12 cellular contexts compared by ENCODE assay signal in the genomic region with DNA sequence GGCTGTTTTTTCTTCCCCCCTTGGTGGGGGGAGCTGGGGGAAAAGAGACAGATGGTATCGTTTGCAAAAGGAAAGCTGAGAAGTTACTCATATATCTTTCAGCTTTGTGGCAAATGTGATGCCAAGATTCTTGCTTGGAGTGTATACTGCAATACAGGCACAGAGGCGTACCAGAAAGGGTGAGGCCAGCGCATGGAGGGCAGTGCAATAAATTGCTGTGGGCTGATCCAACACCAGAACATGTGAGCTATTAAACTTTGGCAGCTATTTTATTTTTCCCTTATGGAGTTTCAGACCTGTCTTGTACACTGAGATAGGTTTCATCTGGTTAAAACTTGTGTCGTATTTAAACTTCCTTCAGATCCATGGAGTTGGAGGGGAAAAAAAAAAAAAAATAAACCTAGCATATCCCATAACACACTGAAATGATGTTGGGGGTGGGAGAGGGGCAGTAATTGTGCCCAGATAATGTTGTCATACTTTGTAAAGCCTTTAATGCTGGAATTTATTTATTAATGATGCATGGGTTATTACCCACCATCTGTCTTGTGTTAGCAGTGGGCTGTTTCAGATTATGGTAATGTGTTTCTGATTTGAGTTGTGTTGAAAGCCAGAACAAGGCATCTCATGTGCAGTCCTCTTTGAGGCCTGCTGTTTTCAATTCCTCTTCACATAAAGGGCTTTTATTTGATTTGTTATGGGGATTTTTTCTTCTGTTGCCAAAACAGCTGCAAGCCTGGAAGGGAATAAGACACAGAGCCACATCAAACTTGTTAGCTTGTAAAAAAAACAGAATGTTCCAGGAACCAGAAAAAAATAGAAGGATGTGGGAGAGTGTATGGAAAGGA.
DNase-seq lines count a peak whose midpoint lies in the region; ATAC-seq, FAIRE-seq and TF ChIP-seq lines count a peak whose summit lies in the region.
"Had no signal": no experiment of that assay in that cellular context is flagged by ENCODE, and none has a peak within 500 bp of the region (broad histone marks: within the 10 kb centered on the region; RNA-seq: fewer than 3 reads in every experiment).

No MANE protein-coding gene starts in this region.

- FAIRE-seq in urothelium cell line (lab: Jason Lieb, UNC), result no peak
- FAIRE-seq: bronchial epithelial cell, islet of Langerhans had no signal

- intact Hi-C loops in heart right ventricle (cut with DNase I), result no loop called here

- no peaks in the 10 kb centered on the region for H3K27me3 ChIP-seq in heart right ventricle

- ATAC-seq in heart right ventricle (peak; percentile 50 to 89 (median 78)), HG03354 (IDR thresholded peaks at IDR 0.05; ENCODE audit: poor library complexity, severe bottlenecking, unreplicated experiment) (no peak), HG02884 (IDR thresholded peaks at IDR 0.05; ENCODE audit: unreplicated experiment) (no peak), GM19467 (IDR thresholded peaks at IDR 0.05; ENCODE audit: unreplicated experiment) (no peak)

- in situ Hi-C loops in G401 (cut with HindIII; ENCODE audit: low sequenced_read_pairs), result no loop called here

- peaks cover 0 to 18% (median 0%) of the 10 kb centered on the region in 9 donors for H3K4me1 ChIP-seq in heart right ventricle

- H3K9me3 ChIP-seq in SK-N-MC (ENCODE audit: low read depth, low read length) (no peaks in the 10 kb centered on the region), heart right ventricle (peaks cover 0 to 16% (median 4%) of the 10 kb centered on the region in 11 donors)

- H3K27ac ChIP-seq in SK-N-MC (no peak overlapping the region), heart right ventricle (peak overlapping the region in 5 of 10 donors; percentile 10 to 38 (median 19))

- H3K4me3 ChIP-seq in SK-N-MC (peak overlapping the region; percentile 40), heart right ventricle (no peak overlapping the region)

- no peak overlapping the region for H3K9ac ChIP-seq in SK-N-MC (ENCODE audit: insufficient read length)

- WGBS in heart right ventricle, 2 donors, result 58 to 66% methylated on average over 4 of the region's 4 CpGs

- TF ChIP-seq CTCF in heart right ventricle (IDR thresholded peaks at IDR 0.05), result no peak

- peak; percentile 67 for DNase-seq in G401 (ENCODE audit: low spot score)
- DNase-seq in SK-N-MC (ENCODE audit: low read depth, low spot score), result peak; percentile 77
- DNase-seq in heart right ventricle, result peak; percentile 11 to 14
- peak; percentile 58 for DNase-seq in retina
- no peak for DNase-seq in urothelium cell line (ENCODE audit: low spot score)
- DNase-seq: Calu3, NCI-H1436 treated with DMSO at 0.1 percent for 48 hours had no signal

- H3K36me3 ChIP-seq in SK-N-MC (ENCODE audit: insufficient read depth, low read length) (no peaks in the 10 kb centered on the region), heart right ventricle (no peaks in the 10 kb centered on the region)

Comparison
In these comparisons a context has a peak if more than half of its experiments do, and no peak if none do; other contexts are left out.
1. ATAC-seq: peak in heart right ventricle (8 of 8); none in HG03354 (single experiment), HG02884 (single experiment) and GM19467 (single experiment).